18 cellular contexts compared by ENCODE assay signal in the genomic region with DNA sequence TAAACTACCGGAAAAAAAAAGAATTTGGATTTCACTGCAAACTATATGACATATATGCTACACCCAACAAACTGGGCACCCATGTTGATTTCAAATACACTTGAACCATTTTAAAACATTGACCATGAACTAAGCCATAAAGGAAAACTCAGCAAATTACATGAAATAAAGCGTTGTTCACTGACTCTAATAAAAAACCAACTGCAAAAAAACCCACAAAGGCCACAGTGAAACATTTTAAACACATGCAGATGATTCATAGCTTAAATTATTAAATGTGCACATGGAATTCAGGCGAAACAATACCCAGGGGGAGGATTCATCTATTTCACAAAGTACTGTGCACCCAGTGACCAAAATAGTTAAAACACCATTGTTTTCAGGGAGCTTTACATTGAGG. TPM values are rescaled to one million over a fixed set of nuclear protein-coding genes. Genes with fewer than 3 reads are reported as not detected.
"Had no signal": no experiment of that assay in that cellular context is flagged by ENCODE, and none has a peak within 500 bp of the region (broad histone marks: within the 10 kb centered on the region; RNA-seq: fewer than 3 reads in every experiment).

No MANE protein-coding gene starts in this region.

- H3K9me3 ChIP-seq: suprapubic skin had no signal

- H3K4me3 ChIP-seq: gastroesophageal sphincter, left ventricle myocardium inferior, right atrium auricular region, smooth muscle cell, suprapubic skin had no signal

- H3K4me1 ChIP-seq: gastroesophageal sphincter, left ventricle myocardium inferior, right atrium auricular region, suprapubic skin had no signal

- H3K27ac Mint-ChIP-seq: activated CD4-positive, alpha-beta memory T cell treated with anti-CD3 and anti-CD28 coated beads, Interleukin-2, amount 10 ng/mL, durations not matched to agents 7 days and 5 days; activated naive CD4-positive, alpha-beta T cell treated with anti-CD3 and anti-CD28 coated beads, Interleukin-2, amount 50 U/mL, for 72 hours; memory B cell; natural killer cell; T-helper 2 cell treated with Interferon-gamma antibody and Interleukin-4, amounts not matched to agents 5 μg/mL and 100 μg/mL, for 36 hours; type B pancreatic cell had no signal

- FAIRE-seq: bronchial epithelial cell, endometrium, kidney had no signal

- H3K27me3 Mint-ChIP-seq: activated CD4-positive, alpha-beta memory T cell treated with anti-CD3 and anti-CD28 coated beads, Interleukin-2, amount 10 ng/mL, durations not matched to agents 7 days and 5 days; memory B cell; type B pancreatic cell had no signal

- H3K4me3 Mint-ChIP-seq: activated CD4-positive, alpha-beta memory T cell treated with anti-CD3 and anti-CD28 coated beads, Interleukin-2, amount 10 ng/mL, durations not matched to agents 7 days and 5 days; memory B cell; natural killer cell; T-helper 2 cell treated with Interferon-gamma antibody and Interleukin-4, amounts not matched to agents 5 μg/mL and 100 μg/mL, for 36 hours; type B pancreatic cell had no signal

- DNase-seq: activated CD4-positive, alpha-beta memory T cell treated with anti-CD3 and anti-CD28 coated beads, Interleukin-2, amount 10 ng/mL, durations not matched to agents 7 days and 5 days; kidney; left ventricle myocardium inferior; natural killer cell; stimulated activated naive CD4-positive, alpha-beta T cell had no signal

- H3K27ac ChIP-seq: gastroesophageal sphincter, left ventricle myocardium inferior, right atrium auricular region, suprapubic skin had no signal

- H3K9me3 Mint-ChIP-seq: activated CD4-positive, alpha-beta memory T cell treated with anti-CD3 and anti-CD28 coated beads, Interleukin-2, amount 10 ng/mL, durations not matched to agents 7 days and 5 days; natural killer cell; type B pancreatic cell had no signal

- H3K4me1 Mint-ChIP-seq: memory B cell, natural killer cell had no signal

- ATAC-seq: activated CD4-positive, CD25-positive, alpha-beta regulatory T cell treated with anti-CD3 and anti-CD28 coated beads, Interleukin-2, amount 50 U/mL, for 24 hours; activated naive CD4-positive, alpha-beta T cell treated with anti-CD3 and anti-CD28 coated beads, Interleukin-2, amount 50 U/mL, for 72 hours; esophagus mucosa; gastroesophageal sphincter; natural killer cell had no signal

- H3K4me2 ChIP-seq: smooth muscle cell had no signal

- H3K27me3 ChIP-seq: gastroesophageal sphincter, right atrium auricular region, suprapubic skin had no signal

RNA-seq across cellular contexts. Expression of a gene that starts 51.3 kb away (rescaled TPM):
- total RNA-seq: activated CD4-positive, alpha-beta memory T cell treated with anti-CD3 and anti-CD28 coated beads, Interleukin-2, amount 10 ng/mL, durations not matched to agents 7 days and 5 days; activated naive CD4-positive, alpha-beta T cell treated with anti-CD3 and anti-CD28 coated beads, Interleukin-2, amount 50 U/mL, for 72 hours; bronchial epithelial cell; esophagus mucosa; left ventricle myocardium inferior; mucosa of gallbladder; natural killer cell; right atrium auricular region had no signal
